9 cellular contexts compared by ENCODE assay signal in the genomic region with DNA sequence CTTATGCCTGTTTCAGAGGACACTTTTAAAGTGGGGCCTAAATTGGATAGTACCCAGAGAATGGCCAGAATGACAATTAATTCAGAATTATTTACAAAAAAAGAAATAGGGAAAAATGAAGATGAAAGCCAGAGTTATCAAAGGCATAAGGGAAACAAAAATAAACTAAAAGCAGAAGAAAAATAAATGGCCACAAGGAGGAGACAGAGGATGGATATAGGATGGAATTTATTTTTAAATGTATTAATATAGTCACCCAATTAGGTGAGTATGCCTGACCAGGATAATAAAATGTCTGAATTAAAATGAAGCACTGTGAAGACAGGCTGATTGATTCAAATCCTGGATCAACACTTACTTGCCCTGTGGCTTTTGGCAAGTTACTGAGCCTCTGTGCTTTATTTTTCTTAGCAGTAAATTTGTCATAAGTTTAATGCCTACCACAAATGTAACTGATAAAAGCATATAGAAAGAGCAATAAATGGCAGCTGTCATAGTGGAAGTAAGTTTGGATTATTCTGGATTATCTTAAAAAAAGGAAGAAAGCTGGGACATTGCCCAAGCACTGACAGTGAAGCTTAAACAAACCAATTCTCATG. TPM values are rescaled to one million over a fixed set of nuclear protein-coding genes. Genes with fewer than 3 reads are reported as not detected.
DNase-seq lines count a peak whose midpoint lies in the region; ATAC-seq and TF ChIP-seq lines count a peak whose summit lies in the region.
"Had no signal": no experiment of that assay in that cellular context is flagged by ENCODE, and none has a peak within 500 bp of the region (broad histone marks: within the 10 kb centered on the region; RNA-seq: fewer than 3 reads in every experiment).

No MANE protein-coding gene starts in this region.

- intact Hi-C loops in left cardiac atrium (cut with DNase I), result loop anchor here (1.0 to 5.0 kb wide), 2 partner anchors 106 to 108 kb away; no protein-coding TSS in a partner anchor

- TF ChIP-seq POLR2A in GM18505 (IDR thresholded peaks at IDR 0.05; ENCODE audit: borderline replicate concordance, extremely low read depth, insufficient read depth, insufficient read length), result no peak

- peak; percentile 22 to 71 for TF ChIP-seq CTCF in right atrium auricular region (IDR thresholded peaks at IDR 0.05)
- peak; percentile 35 for TF ChIP-seq CTCF in foreskin fibroblast (IDR thresholded peaks at IDR 0.05; ENCODE audit: low read depth, low read length)

- no peaks in the 10 kb centered on the region for H3K4me1 ChIP-seq in right atrium auricular region

- no peak for DNase-seq in right atrium auricular region (ENCODE audit: low spot score)
- DNase-seq in left cardiac atrium, result no peak
- peak; percentile 27 for DNase-seq in RPMI8226
- DNase-seq in foreskin fibroblast, result peak in 1 of 2 donors; percentile 2
- no peak for DNase-seq in D341Med (ENCODE audit: low spot score)

- no peaks in the 10 kb centered on the region for H3K27me3 ChIP-seq in right atrium auricular region

- no peaks in the 10 kb centered on the region for H3K36me3 ChIP-seq in right atrium auricular region

- H3K27ac ChIP-seq in right atrium auricular region, result no peak overlapping the region

- H3K9me3 ChIP-seq in right atrium auricular region, result no peaks in the 10 kb centered on the region

- H3K4me3 ChIP-seq in right atrium auricular region (no peak overlapping the region), foreskin fibroblast (ENCODE audit: low read depth in 1 of 2, low read length in 2 of 2) (no peak overlapping the region)

- no peak for ATAC-seq in left cardiac atrium
- no peak for ATAC-seq in HG03571 (IDR thresholded peaks at IDR 0.05; ENCODE audit: unreplicated experiment)
- ATAC-seq in HG02870 (IDR thresholded peaks at IDR 0.05; ENCODE audit: unreplicated experiment), result no peak
- no peak for ATAC-seq in GM18505 (IDR thresholded peaks at IDR 0.05; ENCODE audit: unreplicated experiment)

RNA-seq across cellular contexts. Expression of a gene that starts 3.4 kb away (rescaled TPM):
- total RNA-seq in right atrium auricular region (not detected), left cardiac atrium (not detected)
- total RNA-seq: G401 had no signal

RNA-seq across cellular contexts. Expression of a gene that starts 23.5 kb away (rescaled TPM):
- total RNA-seq in right atrium auricular region (not detected), left cardiac atrium (under 1 TPM in 1 of 2 donors, not detected in 1; 0.24 TPM)
- total RNA-seq: G401 had no signal

RNA-seq across cellular contexts. Expression of a gene that starts 35.0 kb away (rescaled TPM):
- total RNA-seq in right atrium auricular region (not detected), left cardiac atrium (not detected)
- total RNA-seq: G401 had no signal
